Comparison of ENCODE assay signal across 14 cellular contexts in the genomic region with DNA sequence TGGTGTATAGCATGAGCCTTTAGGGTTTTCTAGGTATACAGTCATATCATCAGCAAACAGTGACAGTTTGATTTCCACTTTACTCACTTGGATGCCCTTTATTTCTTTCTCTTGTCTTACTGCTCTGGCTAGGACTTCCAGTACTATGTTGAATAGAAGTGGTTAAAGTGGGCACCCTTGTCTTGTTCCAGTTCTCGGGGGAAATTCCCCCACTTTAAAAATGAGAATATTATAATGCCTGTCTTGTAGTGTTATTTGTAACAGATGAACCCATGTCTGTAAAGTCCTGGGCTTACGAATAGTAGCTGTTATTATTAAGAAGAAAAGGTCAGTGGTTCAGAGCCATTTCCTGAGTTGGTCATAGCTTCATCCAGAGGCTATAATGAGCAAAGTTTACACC.
DNase-seq lines count a peak whose midpoint lies in the region; ATAC-seq, FAIRE-seq and TF ChIP-seq lines count a peak whose summit lies in the region.
"Had no signal": no experiment of that assay in that cellular context is flagged by ENCODE, and none has a peak within 500 bp of the region (broad histone marks: within the 10 kb centered on the region; RNA-seq: fewer than 3 reads in every experiment).

No MANE protein-coding gene starts in this region.

- H3K27ac ChIP-seq in sigmoid colon: no peak overlapping the region
- H3K27ac ChIP-seq: neutrophil had no signal

- TF ChIP-seq CTCF in GM06990 (IDR thresholded peaks at IDR 0.05; ENCODE audit: insufficient read depth, low read length, poor library complexity, severe bottlenecking) (no peak), fibroblast of pulmonary artery (IDR thresholded peaks at IDR 0.05; ENCODE audit: low read length, missing control alignments) (no peak), sigmoid colon (IDR thresholded peaks at IDR 0.05) (no peak)

- ATAC-seq in GM19043 (IDR thresholded peaks at IDR 0.05; ENCODE audit: low read depth, unreplicated experiment) (peak; percentile 53), HG03342 (IDR thresholded peaks at IDR 0.05; ENCODE audit: unreplicated experiment) (peak; percentile 46), Right ventricle myocardium inferior (no peak)
- ATAC-seq: SK-N-SH treated with all-trans-retinoic acid at 6 μM for 48 hours had no signal

- TF ChIP-seq EP300 in sigmoid colon (IDR thresholded peaks at IDR 0.05): no peak

- H3K9me3 ChIP-seq in sigmoid colon: no peaks in the 10 kb centered on the region
- H3K9me3 ChIP-seq: Caco-2, neutrophil had no signal

- H3K27me3 ChIP-seq in GM06990 (replicated peaks; ENCODE audit: control insufficient read depth, insufficient read depth, low read length) (no peaks in the 10 kb centered on the region), sigmoid colon (no peaks in the 10 kb centered on the region)
- H3K27me3 ChIP-seq: neutrophil had no signal

- WGBS in sigmoid colon, 2 donors: 69 to 81% methylated on average over 2 of the region's 2 CpGs

- DNase-seq in GM06990 (ENCODE audit: extremely low read depth, insufficient read length) (peak; percentile 33), fibroblast of pulmonary artery (ENCODE audit: low read depth) (peak; percentile 23), GM19239 (ENCODE audit: insufficient read length, low spot score) (no peak), Right ventricle myocardium inferior (ENCODE audit: missing footprints) (no peak), sigmoid colon (no peak)
- no peak for DNase-seq in central memory CD4-positive, alpha-beta T cell
- DNase-seq: Caco-2, HFFc6, NCI-H1436 treated with DMSO at 0.1 percent for 48 hours had no signal

- H3K36me3 ChIP-seq in GM06990 (ENCODE audit: control insufficient read depth, insufficient read depth, low read length) (peaks cover 15% of the 10 kb centered on the region), sigmoid colon (no peaks in the 10 kb centered on the region)

- no peak for TF ChIP-seq POLR2A in sigmoid colon (IDR thresholded peaks at IDR 0.05)

- FAIRE-seq in GM19239 (lab: Jason Lieb, UNC): no peak
- FAIRE-seq: islet of Langerhans had no signal

- H3K4me1 ChIP-seq in sigmoid colon: peaks cover 0 to 22% (median 12%) of the 10 kb centered on the region in 4 donors
- H3K4me1 ChIP-seq: Caco-2 had no signal

- H3K4me3 ChIP-seq in GM06990 (replicated peaks; ENCODE audit: low read depth, low read length): no peak overlapping the region
- H3K4me3 ChIP-seq in fibroblast of pulmonary artery (replicated peaks; ENCODE audit: low read depth, low read length): no peak overlapping the region
- H3K4me3 ChIP-seq in sigmoid colon: no peak overlapping the region

- intact Hi-C loops in Right ventricle myocardium inferior (cut with DNase I) (no loop called here), sigmoid colon (cut with DNase I) (no loop called here)

Comparison
In these comparisons a context has a peak if more than half of its experiments do, and no peak if none do; other contexts are left out.
1. DNase-seq: peak in GM06990 (single experiment) and fibroblast of pulmonary artery (single experiment); none in central memory CD4-positive, alpha-beta T cell (single experiment), GM19239 (single experiment), Right ventricle myocardium inferior (single experiment) and sigmoid colon (single experiment).